Comparison of ENCODE assay signal across 8 cellular contexts in the genomic region with DNA sequence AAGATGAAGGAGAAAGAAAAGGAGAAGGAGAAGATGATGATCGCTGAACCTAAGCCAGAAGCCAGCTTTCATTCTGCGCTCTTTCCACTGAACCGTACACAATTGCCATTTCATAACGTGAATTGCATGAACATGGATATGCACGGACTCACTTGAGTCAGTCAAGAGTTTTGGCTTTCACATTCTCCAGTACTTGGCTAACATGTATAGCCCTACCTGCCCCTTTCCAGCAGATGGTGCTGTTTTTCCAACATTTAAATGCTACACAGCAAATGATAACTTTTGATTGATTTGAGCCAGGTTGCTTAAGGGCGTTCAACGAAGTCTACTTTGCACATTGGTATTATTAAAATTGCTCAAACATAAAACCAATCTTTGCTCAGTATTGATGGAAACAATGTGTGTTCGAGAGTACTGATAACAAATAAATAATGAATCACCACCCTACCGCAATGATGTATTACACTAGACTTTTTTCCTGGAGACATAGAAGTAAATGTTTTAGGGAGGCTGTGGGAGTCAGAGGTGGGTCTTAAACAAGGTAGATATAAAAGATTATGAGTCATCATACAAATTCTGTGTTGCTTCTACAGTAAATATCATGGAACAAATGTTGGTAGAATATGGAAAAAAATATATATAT.
DNase-seq lines count a peak whose midpoint lies in the region; TF ChIP-seq lines count a peak whose summit lies in the region.

No MANE protein-coding gene starts in this region.

- H3K27me3 ChIP-seq in A673 (replicated peaks; ENCODE audit: insufficient read depth, low read depth, low read length, poor library complexity) (no peaks in the 10 kb centered on the region), H9 (ENCODE audit: insufficient read depth, low read length) (no peaks in the 10 kb centered on the region)

- no peaks in the 10 kb centered on the region for H3K79me1 ChIP-seq in H9 (ENCODE audit: insufficient read depth, low read depth, low read length, poor library complexity, severe bottlenecking)

- H3K27me3 Mint-ChIP-seq in H9 (ENCODE audit: low read depth): no peaks in the 10 kb centered on the region

- POLR2A ChIA-PET in A673 (lab: Charles Lee; ENCODE audit: low non-redundant PET): no interaction called here

- H2BK120ac ChIP-seq in H9 (ENCODE audit: low read depth, low read length, poor library complexity, severe bottlenecking): no peak overlapping the region

- H3K23ac ChIP-seq in H9 (ENCODE audit: insufficient read length, low read depth, low read length): no peak overlapping the region

- CTCF ChIA-PET in A673 (lab: Charles Lee): no interaction called here

- peak; percentile 71 for DNase-seq in A673 (ENCODE audit: low spot score)
- peak; percentile 74 for DNase-seq in GM04503 (ENCODE audit: low read depth)
- DNase-seq in H9: peak; percentile 36
- DNase-seq in RPMI8226: peak; percentile 48
- peak; percentile 64 for DNase-seq in epidermal melanocyte (ENCODE audit: insufficient read length, low spot score)
- DNase-seq in midbrain (lab: John Stamatoyannopoulos, UW): peak; percentile 65
- no peak for DNase-seq in OCI-M2 (lab: John Stamatoyannopoulos, UW; ENCODE audit: unreplicated experiment)

- H3K4me2 ChIP-seq in H9 (ENCODE audit: insufficient read depth, insufficient read length, low read length): no peak overlapping the region

- H2BK15ac ChIP-seq in H9 (ENCODE audit: low read depth, low read length): no peak overlapping the region

- no peak overlapping the region for H3K4me3 Mint-ChIP-seq in H9

- H2BK20ac ChIP-seq in H9 (ENCODE audit: low read depth, low read length, poor library complexity, severe bottlenecking): no peak overlapping the region

- H2BK5ac ChIP-seq in H9 (ENCODE audit: insufficient read length, low read length): no peak overlapping the region

- no peak overlapping the region for H3K56ac ChIP-seq in H9 (ENCODE audit: insufficient read length, low read depth, low read length)

- no peaks in the 10 kb centered on the region for H3K23me2 ChIP-seq in H9 (ENCODE audit: insufficient read length, low read depth, low read length, poor library complexity, severe bottlenecking)

- H4K20me1 ChIP-seq in H9 (ENCODE audit: control insufficient read depth, insufficient read depth, insufficient read length): no peaks in the 10 kb centered on the region

- H3K36me3 Mint-ChIP-seq in H9 (ENCODE audit: insufficient read depth in 1 of 3, low read depth in 3 of 3): no peaks in the 10 kb centered on the region

- no peak overlapping the region for H2AFZ ChIP-seq in H9 (ENCODE audit: low read length)

- TF ChIP-seq CTCF in A673 (conservative IDR thresholded peaks at IDR 0.05; ENCODE audit: low read depth, low read length) (peak; percentile 82), H9 (conservative IDR thresholded peaks at IDR 0.05) (peak; percentile 89), LNCAP (IDR thresholded peaks at IDR 0.05) (peak; percentile 90)

- H3K27ac ChIP-seq in A673 (ENCODE audit: low read depth, low read length, poor library complexity, severe bottlenecking): no peak overlapping the region
- no peak overlapping the region for H3K27ac ChIP-seq in H9 (ENCODE audit: insufficient read length, low read depth, low read length)

- no peaks in the 10 kb centered on the region for H3K9me3 Mint-ChIP-seq in H9

- H2AK5ac ChIP-seq in H9 (ENCODE audit: insufficient read length, low read length): no peak overlapping the region

- no peak overlapping the region for H3K14ac ChIP-seq in H9 (ENCODE audit: insufficient read depth, low read length)

- H4K5ac ChIP-seq in H9 (ENCODE audit: insufficient read length, low read depth, low read length): no peak overlapping the region

- no TSS peak for BruUV-seq in A673 (replicated peaks; lab: Mats Ljungman, UMichigan)

- no peak overlapping the region for H3T11ph ChIP-seq in H9 (ENCODE audit: low read length)

- no peak overlapping the region for H3K27ac Mint-ChIP-seq in H9

- no peaks in the 10 kb centered on the region for H3K79me2 ChIP-seq in H9 (ENCODE audit: insufficient read depth, low read length)

- H3K9me3 ChIP-seq in A673 (ENCODE audit: low read depth, low read length, poor library complexity, severe bottlenecking): no peaks in the 10 kb centered on the region
- no peaks in the 10 kb centered on the region for H3K9me3 ChIP-seq in H9 (ENCODE audit: control insufficient read depth, low read depth, low read length)

- H3K4me1 ChIP-seq in A673 (ENCODE audit: insufficient read depth, low read length, poor library complexity, severe bottlenecking) (no peaks in the 10 kb centered on the region), H9 (ENCODE audit: insufficient read depth, low read length) (no peaks in the 10 kb centered on the region; the same call in 1 of the 2 replicates)

- H3K18ac ChIP-seq in H9 (ENCODE audit: insufficient read length, low read depth, low read length): no peak overlapping the region

- H4K91ac ChIP-seq in H9 (ENCODE audit: insufficient read length, low read depth, low read length): no peak overlapping the region

- intact Hi-C loops in A673 (cut with micrococcal nuclease; ENCODE audit: unreplicated experiment): loop anchor here (1.0 to 5.0 kb wide), 2 partner anchors 283 to 324 kb away; no protein-coding TSS in a partner anchor

- no peak overlapping the region for H3K4me3 ChIP-seq in A673 (ENCODE audit: low read depth, low read length, poor library complexity, severe bottlenecking)

- H3K36me3 ChIP-seq in A673 (ENCODE audit: insufficient read depth, low read length, poor library complexity, severe bottlenecking): no peaks in the 10 kb centered on the region

- no peak overlapping the region for H4K8ac ChIP-seq in H9 (replicated peaks; ENCODE audit: insufficient read length, low read depth, low read length)

- peaks cover 0 to 3% of the 10 kb centered on the region in 2 experiments; a peak in 2 of 4 replicates for H3K4me1 Mint-ChIP-seq in H9

- no CpG with 5 or more reads among the region's 9 CpGs for whole genome bisulfite sequencing in H9 (ENCODE audit: extremely low coverage, insufficient read length, low lambda C conversion rate)

- no peak overlapping the region for H2BK12ac ChIP-seq in H9 (ENCODE audit: insufficient read length, low read depth, low read length)

- H3K4ac ChIP-seq in H9 (ENCODE audit: low read depth, low read length): no peak overlapping the region

- H3K9ac ChIP-seq in H9 (ENCODE audit: extremely low read depth, insufficient read length, low read length): no peak overlapping the region
